Comparison of ENCODE assay signal across 23 cellular contexts in the genomic region with DNA sequence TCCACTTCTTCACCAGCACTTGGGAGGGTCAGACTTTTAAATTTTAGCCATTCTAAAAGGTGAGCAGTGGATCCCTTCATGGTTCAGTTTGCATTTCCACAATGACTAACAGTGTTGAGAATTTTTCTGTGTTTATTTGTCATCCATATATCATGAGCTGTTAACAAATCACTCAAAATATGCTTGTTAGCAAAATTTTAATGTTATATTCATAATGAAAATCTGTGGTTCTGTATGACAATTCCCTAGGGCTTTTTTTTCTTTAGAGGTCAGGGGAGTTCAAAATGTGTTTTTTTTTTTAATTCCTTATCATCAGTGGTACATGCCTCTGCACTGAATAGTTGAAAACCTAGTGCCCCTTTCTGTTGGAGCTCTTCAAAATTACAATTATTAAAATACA.
"Had no signal": no experiment of that assay in that cellular context is flagged by ENCODE, and none has a peak within 500 bp of the region (broad histone marks: within the 10 kb centered on the region; RNA-seq: fewer than 3 reads in every experiment).

No MANE protein-coding gene starts in this region.

- H3K27me3 ChIP-seq: cardiac muscle cell, gastrocnemius medialis, neutrophil, ovary, right atrium auricular region, vagina had no signal

- H3K27ac ChIP-seq: cardiac muscle cell, gastrocnemius medialis, neutrophil, ovary, prostate gland, right atrium auricular region, thoracic aorta, vagina had no signal

- H3K4me1 ChIP-seq: gastrocnemius medialis, prostate gland, right atrium auricular region, vagina had no signal

- ATAC-seq: gastrocnemius medialis, left cardiac atrium had no signal

- H3K36me3 ChIP-seq: cardiac muscle cell, gastrocnemius medialis, neutrophil, ovary, prostate gland, right atrium auricular region, thoracic aorta, vagina had no signal

- H3K4me3 ChIP-seq: cardiac muscle cell, gastrocnemius medialis, ovary, prostate gland, right atrium auricular region, thoracic aorta, vagina had no signal

- DNase-seq: activated CD4-positive, alpha-beta T cell treated with anti-CD3 and anti-CD28 coated beads for 4 hours; activated CD4-positive, alpha-beta T cell treated with anti-CD3 and anti-CD28 coated beads, Interleukin-2, amount 50 U/mL, for 48 hours; activated CD4-positive, CD25-positive, alpha-beta regulatory T cell; activated CD8-positive, alpha-beta memory T cell treated with anti-CD3 and anti-CD28 coated beads, Interleukin-2, amount 50 U/mL, for 48 hours; activated naive CD4-positive, alpha-beta T cell treated with Interleukin-2 at 50 U/mL for 16 hours; activated naive CD8-positive, alpha-beta T cell treated with anti-CD3 and anti-CD28 coated beads for 36 hours; activated T-cell treated with anti-CD3 and anti-CD28 coated beads, Interleukin-2, amount 50 U/mL, for 48 hours; amniotic stem cell; cortex of kidney; endodermal cell; erythroblast; gastrocnemius medialis; hippocampal formation; left cardiac atrium; ovary; stimulated activated CD4-positive, alpha-beta T cell treated with anti-CD3 and anti-CD28 coated beads, Interleukin-4, amount 100 ng/mL, for 24 hours; stimulated activated naive CD4-positive, alpha-beta T cell treated with Interleukin-2 at 50 U/mL for 16 hours had no signal

- H3K9me3 ChIP-seq: gastrocnemius medialis, neutrophil, ovary, prostate gland, right atrium auricular region, thoracic aorta, vagina had no signal
